Comparison of ENCODE assay signal across 9 cellular contexts in genomic region chr15:88624971-88625290, GRCh38. TPM values are rescaled to one million over a fixed set of nuclear protein-coding genes. Genes with fewer than 3 reads are reported as not detected.
DNase-seq lines count a peak whose midpoint lies in the region; ATAC-seq and TF ChIP-seq lines count a peak whose summit lies in the region.
"Had no signal": no experiment of that assay in that cellular context is flagged by ENCODE, and none has a peak within 500 bp of the region (broad histone marks: within the 10 kb centered on the region; RNA-seq: fewer than 3 reads in every experiment).

No MANE protein-coding gene starts in this region.

- H3K9me3 ChIP-seq in BLaER1 treated with 17β-estradiol and CSF1 and Interleukin-3, amounts not matched to agents 10 nM and 100 nM (replicated peaks in 1 of 11): no peaks in the 10 kb centered on the region
- H3K9me3 ChIP-seq in Loucy (ENCODE audit: insufficient read depth, low read depth, low read length): no peaks in the 10 kb centered on the region

- peak overlapping the region in 10 of 11 experiments; percentile 46 to 100 (median 97); a peak in 19 of 22 replicates for H3K27ac ChIP-seq in BLaER1 treated with 17β-estradiol and CSF1 and Interleukin-3, amounts not matched to agents 10 nM and 100 nM
- H3K27ac ChIP-seq in dorsolateral prefrontal cortex: peak overlapping the region in 33 of 59 donors; percentile 3 to 65 (median 42)

- peak overlapping the region; percentile 87 to 99 (median 92) for H3K4me2 ChIP-seq in BLaER1 treated with 17β-estradiol and CSF1 and Interleukin-3, amounts not matched to agents 10 nM and 100 nM
- peak overlapping the region; percentile 93 for H3K4me2 ChIP-seq in Loucy (ENCODE audit: low read depth, low read length, poor library complexity, severe bottlenecking)

- no peak for TF ChIP-seq CTCF in Loucy (conservative IDR thresholded peaks at IDR 0.05; ENCODE audit: low read length)
- no peak for TF ChIP-seq CTCF in dorsolateral prefrontal cortex (IDR thresholded peaks at IDR 0.05 in 54 of 56, conservative IDR thresholded peaks at IDR 0.05 in 2 of 56; ENCODE audit: low read depth in 1 of 56, partially characterized antibody in 56 of 56)

- H2AFZ ChIP-seq in Loucy (ENCODE audit: low read length): no peak overlapping the region

- H3K9me2 ChIP-seq in Loucy (replicated peaks; ENCODE audit: low read depth, low read length): no peaks in the 10 kb centered on the region

- DNase-seq in dorsolateral prefrontal cortex: no peak
- no peak for DNase-seq in natural killer cell treated with Interleukin-12 subunit alpha and Interleukin-12 subunit beta and Interleukin-15 and Interleukin-18, amount 100 ng/mL, for 72 hours (ENCODE audit: low spot score)
- no peak for DNase-seq in NCI-H226
- DNase-seq in NCI-H510A (lab: John Stamatoyannopoulos, UW): no peak
- no peak for DNase-seq in NCI-H2029 (lab: John Stamatoyannopoulos, UW)
- DNase-seq: NCI-H1417 had no signal

- H3K27me3 ChIP-seq in BLaER1 treated with 17β-estradiol and CSF1 and Interleukin-3, amounts not matched to agents 10 nM and 100 nM: no peaks in the 10 kb centered on the region
- peaks cover 7% of the 10 kb centered on the region for H3K27me3 ChIP-seq in Loucy (ENCODE audit: insufficient read depth, low read length, poor library complexity, severe bottlenecking)
- no peaks in the 10 kb centered on the region for H3K27me3 ChIP-seq in dorsolateral prefrontal cortex

- H3K4me3 ChIP-seq in BLaER1 treated with 17β-estradiol and CSF1 and Interleukin-3, amounts not matched to agents 10 nM and 100 nM: peak overlapping the region; percentile 32 to 99 (median 91); a peak in 16 of 20 replicates
- H3K4me3 ChIP-seq in Loucy (ENCODE audit: low read length, poor library complexity, severe bottlenecking) (peak overlapping the region; percentile 84), dorsolateral prefrontal cortex (peak overlapping the region in 5 of 59 donors; percentile 3 to 45 (median 21))

- H3K36me3 Mint-ChIP-seq in natural killer cell treated with Interleukin-12 subunit alpha and Interleukin-12 subunit beta and Interleukin-15 and Interleukin-18, amount 100 ng/mL, for 72 hours: peaks cover 20% of the 10 kb centered on the region

- peak overlapping the region; percentile 55 to 100 (median 95); a peak in 21 of 22 replicates for H3K9ac ChIP-seq in BLaER1 treated with 17β-estradiol and CSF1 and Interleukin-3, amounts not matched to agents 10 nM and 100 nM
- peak overlapping the region; percentile 100 for H3K9ac ChIP-seq in Loucy (ENCODE audit: low read depth, low read length, poor library complexity, severe bottlenecking)

- intact Hi-C loops in dorsolateral prefrontal cortex (cut with DNase I): loop anchor here (2.0 to 10.0 kb wide), 6 partner anchors 37 to 270 kb away; partner anchors contain the start of genes DET1 (in 1 of the 2) and HAPLN3 (in 1 of the 2)

- peaks cover 54 to 71% of the 10 kb centered on the region in 2 donors for H3K4me1 Mint-ChIP-seq in natural killer cell treated with Interleukin-12 subunit alpha and Interleukin-12 subunit beta and Interleukin-15 and Interleukin-18, amount 100 ng/mL, for 72 hours (ENCODE audit: low read depth in 2 of 2)

- H3K4me1 ChIP-seq in BLaER1 treated with 17β-estradiol and CSF1 and Interleukin-3, amounts not matched to agents 10 nM and 100 nM: peaks cover 44 to 81% (median 73%) of the 10 kb centered on the region in 10 experiments
- H3K4me1 ChIP-seq in Loucy (ENCODE audit: insufficient read depth, low read length, poor library complexity, severe bottlenecking): peaks cover 47% of the 10 kb centered on the region

- H3K79me2 ChIP-seq in Loucy (ENCODE audit: insufficient read depth, low read length): peaks cover 78% of the 10 kb centered on the region

- H3K4me3 Mint-ChIP-seq in natural killer cell treated with Interleukin-12 subunit alpha and Interleukin-12 subunit beta and Interleukin-15 and Interleukin-18, amount 100 ng/mL, for 72 hours: peak overlapping the region; percentile 92

- H3K9me3 Mint-ChIP-seq in natural killer cell treated with Interleukin-12 subunit alpha and Interleukin-12 subunit beta and Interleukin-15 and Interleukin-18, amount 100 ng/mL, for 72 hours: no peaks in the 10 kb centered on the region

- peaks cover 1 to 2% of the 10 kb centered on the region in 2 donors for H3K27me3 Mint-ChIP-seq in natural killer cell treated with Interleukin-12 subunit alpha and Interleukin-12 subunit beta and Interleukin-15 and Interleukin-18, amount 100 ng/mL, for 72 hours

- peaks cover 33 to 83% (median 80%) of the 10 kb centered on the region in 11 experiments; a peak in 21 of 22 replicates for H4K20me1 ChIP-seq in BLaER1 treated with 17β-estradiol and CSF1 and Interleukin-3, amounts not matched to agents 10 nM and 100 nM
- H4K20me1 ChIP-seq in Loucy (ENCODE audit: insufficient read depth, low read length, poor library complexity, severe bottlenecking): peaks cover 53% of the 10 kb centered on the region

- peak overlapping the region; percentile 93 to 98 for H3K27ac Mint-ChIP-seq in natural killer cell treated with Interleukin-12 subunit alpha and Interleukin-12 subunit beta and Interleukin-15 and Interleukin-18, amount 100 ng/mL, for 72 hours

- no peaks in the 10 kb centered on the region for H3F3A ChIP-seq in Loucy (ENCODE audit: low read depth)

- peaks cover 39 to 65% (median 58%) of the 10 kb centered on the region in 11 experiments for H3K36me3 ChIP-seq in BLaER1 treated with 17β-estradiol and CSF1 and Interleukin-3, amounts not matched to agents 10 nM and 100 nM
- peaks cover 35% of the 10 kb centered on the region; the same call in 1 of the 2 replicates for H3K36me3 ChIP-seq in Loucy (ENCODE audit: insufficient read depth, low read length)

- ATAC-seq in natural killer cell treated with Interleukin-12 subunit alpha and Interleukin-12 subunit beta and Interleukin-15 and Interleukin-18, amount 100 ng/mL, for 72 hours: no peak
- no peak for ATAC-seq in HG02623 (IDR thresholded peaks at IDR 0.05; ENCODE audit: unreplicated experiment)

RNA-seq across cellular contexts. Expression of gene AEN, which starts 3.8 kb away (rescaled TPM):
- 10 to 100 TPM in 52 of 120 experiments, 1 to 10 TPM in 68; 3.9 to 18.5 (median 9.6) TPM for total RNA-seq in dorsolateral prefrontal cortex
- total RNA-seq in natural killer cell treated with Interleukin-12 subunit alpha and Interleukin-12 subunit beta and Interleukin-15 and Interleukin-18, amount 100 ng/mL, for 72 hours: 10 to 100 TPM; 47.1 to 81.4 TPM

RNA-seq across cellular contexts. Expression of gene ISG20, which starts 13.9 kb away (rescaled TPM):
- 10 to 100 TPM in 20 of 120 experiments, 1 to 10 TPM in 100; 1.0 to 28.7 (median 6.0) TPM for total RNA-seq in dorsolateral prefrontal cortex
- total RNA-seq in natural killer cell treated with Interleukin-12 subunit alpha and Interleukin-12 subunit beta and Interleukin-15 and Interleukin-18, amount 100 ng/mL, for 72 hours: 10 to 100 TPM; 21.8 to 30.2 TPM
